ENCODE assay signal across 8 cellular contexts in genomic region chr1:37553927-37554808, GRCh38. TPM values are rescaled to one million over a fixed set of nuclear protein-coding genes. Genes with fewer than 3 reads are reported as not detected.
A peak's percentile ranks its signal among the peaks of the same experiment; 100 is the strongest.
DNase-seq lines count a peak whose midpoint lies in the region; ATAC-seq, FAIRE-seq and TF ChIP-seq lines count a peak whose summit lies in the region.

Gene SNIP1, minus strand, starts transcription at chr1:37554293. Its CDS starts 64 bp downstream, at chr1:37554229.

- peak; percentile 94 for DNase-seq in D341Med (ENCODE audit: low spot score)
- peak; percentile 97 for DNase-seq in Karpas-422
- peak; percentile 81 for DNase-seq in RCC 7860 (ENCODE audit: low spot score)
- DNase-seq in activated T-cell treated with anti-CD3 and anti-CD28 coated beads, Interleukin-2, amount 50 U/mL, for 48 hours, result peak; percentile 92 to 93
- peak; percentile 98 for DNase-seq in esophagus muscularis mucosa (ENCODE audit: extremely low spot score)
- DNase-seq in stimulated activated CD8-positive, alpha-beta memory T cell treated with anti-CD3 and anti-CD28 coated beads, Interleukin-7, amount 100 ng/mL, for 24 hours (ENCODE audit: low read depth), result peak; percentile 80

- peaks cover 16% of the 10 kb centered on the region; the same call in 1 of the 2 replicates for H3K36me3 ChIP-seq in Karpas-422 (ENCODE audit: insufficient read depth, low read length)
- peaks cover 12 to 43% (median 20%) of the 10 kb centered on the region in 4 donors for H3K36me3 ChIP-seq in esophagus muscularis mucosa
- H3K36me3 ChIP-seq in muscle layer of duodenum (ENCODE audit: control insufficient read depth in 1 of 2, insufficient read depth in 2 of 2, low read length in 2 of 2), result peaks cover 0 to 20% of the 10 kb centered on the region in 2 donors

- H3K9me2 ChIP-seq in Karpas-422 (replicated peaks; ENCODE audit: insufficient read depth, low read length), result no peaks in the 10 kb centered on the region

- H4K20me1 ChIP-seq in Karpas-422 (ENCODE audit: insufficient read depth, low read depth, low read length), result peaks cover 14% of the 10 kb centered on the region

- H3K4me3 ChIP-seq in Karpas-422 (ENCODE audit: low read length) (peak within 1 kb of the TSS; percentile 75), esophagus muscularis mucosa (peak within 1 kb of the TSS; percentile 82 to 98 (median 90)), muscle layer of duodenum (ENCODE audit: low read depth in 1 of 2, low read length in 2 of 2) (peak within 1 kb of the TSS; percentile 88 to 91)

- TF ChIP-seq POLR2A in esophagus muscularis mucosa (IDR thresholded peaks at IDR 0.05; ENCODE audit: low read depth), result peak; percentile 75

- H3K4me1 ChIP-seq in Karpas-422 (ENCODE audit: low read length) (peaks cover 16% of the 10 kb centered on the region), esophagus muscularis mucosa (peaks cover 30 to 62% (median 42%) of the 10 kb centered on the region in 4 donors), muscle layer of duodenum (ENCODE audit: control insufficient read depth in 1 of 2, insufficient read depth in 2 of 2, low read length in 2 of 2) (peaks cover 11 to 40% of the 10 kb centered on the region in 2 donors)

- peak within 1 kb of the TSS; percentile 79 for H3K9ac ChIP-seq in Karpas-422 (ENCODE audit: low read length)

- FAIRE-seq in RCC 7860 (lab: Jason Lieb, UNC), result peak; percentile 75

- H3K79me2 ChIP-seq in Karpas-422 (ENCODE audit: low read length), result peaks cover 44% of the 10 kb centered on the region

- H2AFZ ChIP-seq in Karpas-422 (ENCODE audit: low read length), result peak within 1 kb of the TSS; percentile 59; the same call in 1 of the 2 replicates

- ATAC-seq in GM21717 (IDR thresholded peaks at IDR 0.05; ENCODE audit: unreplicated experiment), result peak; percentile 84

- no peaks in the 10 kb centered on the region for H3K27me3 ChIP-seq in Karpas-422 (ENCODE audit: low read length)
- no peaks in the 10 kb centered on the region for H3K27me3 ChIP-seq in esophagus muscularis mucosa
- H3K27me3 ChIP-seq in muscle layer of duodenum (ENCODE audit: low read depth, low read length), result no peaks in the 10 kb centered on the region

- H3K9me3 ChIP-seq in Karpas-422 (ENCODE audit: low read length) (peaks cover 6% of the 10 kb centered on the region), esophagus muscularis mucosa (no peaks in the 10 kb centered on the region), muscle layer of duodenum (ENCODE audit: control insufficient read depth in 1 of 2, low read length in 2 of 2) (no peaks in the 10 kb centered on the region)

- intact Hi-C loops in esophagus muscularis mucosa (cut with DNase I), result no loop called here

- WGBS in esophagus muscularis mucosa, result 23% methylated on average over 29 of the region's 54 CpGs

- no peak for TF ChIP-seq EP300 in esophagus muscularis mucosa (IDR thresholded peaks at IDR 0.05)

- TF ChIP-seq CTCF in esophagus muscularis mucosa (IDR thresholded peaks at IDR 0.05), result peak in 1 of 3 experiments; percentile 38

- H3K27ac ChIP-seq in Karpas-422 (ENCODE audit: low read length) (no peak within 1 kb of the TSS), esophagus muscularis mucosa (replicated peaks in 1 of 4) (peak within 1 kb of the TSS; percentile 86 to 91 (median 88)), muscle layer of duodenum (ENCODE audit: low read length) (peak within 1 kb of the TSS; percentile 87)

- H3K4me2 ChIP-seq in Karpas-422 (ENCODE audit: low read depth, low read length, poor library complexity, severe bottlenecking), result peak within 1 kb of the TSS; percentile 90

RNA-seq across cellular contexts. Expression of gene SNIP1, which starts in this region (rescaled TPM):
- 8.6 and 9.7 TPM in 2 replicates for total RNA-seq in Karpas-422 (2014; rRNA removed; shearing (Covaris generic); ENCODE audit: low replicate concordance)
- total RNA-seq in esophagus muscularis mucosa, result 10 to 100 TPM in 3 of 4 donors, 1 to 10 TPM in 1; 9.8 to 19.9 (median 12.1) TPM
